34 cellular contexts compared by ENCODE assay signal in genomic region chr2:152638590-152638989, GRCh38.
"Had no signal": no experiment of that assay in that cellular context is flagged by ENCODE, and none has a peak within 500 bp of the region (broad histone marks: within the 10 kb centered on the region; RNA-seq: fewer than 3 reads in every experiment).

No MANE protein-coding gene starts in this region.

- H3K4me2 ChIP-seq: KMS-11 had no signal

- DNase-seq: Kasumi-1, KG1, MG63, MM.1S, MV-4-11, NCI-H1048, NCI-H1092, NCI-H1092 treated with DMSO at 0.1 percent for 48 hours, NCI-H1105, NCI-H1105 treated with DMSO at 0.1 percent for 48 hours, NCI-H1417 treated with DMSO at 0.1 percent for 48 hours, NCI-H1436, NCI-H1436 treated with DMSO at 0.1 percent for 48 hours, NCI-H146, NCI-H1694, NCI-H1694 treated with DMSO at 0.1 percent for 48 hours, NCI-H187, NCI-H187 treated with DMSO at 0.1 percent for 48 hours, NCI-H1930, NCI-H2029, NCI-H2029 treated with DMSO at 0.1 percent for 48 hours, NCI-H2081, NCI-H2081 treated with DMSO at 0.1 percent for 48 hours, NCI-H2107, NCI-H2171, NCI-H2171 treated with DMSO at 0.1 percent for 48 hours, NCI-H2227 treated with DMSO at 0.1 percent for 48 hours, NCI-H226, NCI-H345, NCI-H446, NCI-H446 treated with DMSO at 0.1 percent for 48 hours, NCI-H510A, NCI-H510A treated with DMSO at 0.1 percent for 48 hours had no signal

- H3K9me3 ChIP-seq: MG63 had no signal

- H3K27me3 ChIP-seq: MG63 had no signal

- H3K4me3 ChIP-seq: MG63 had no signal

- H3K9ac ChIP-seq: KMS-11 had no signal

- H3K27ac ChIP-seq: KMS-11 had no signal
